ENCODE assay signal across 8 cellular contexts in the genomic region with DNA sequence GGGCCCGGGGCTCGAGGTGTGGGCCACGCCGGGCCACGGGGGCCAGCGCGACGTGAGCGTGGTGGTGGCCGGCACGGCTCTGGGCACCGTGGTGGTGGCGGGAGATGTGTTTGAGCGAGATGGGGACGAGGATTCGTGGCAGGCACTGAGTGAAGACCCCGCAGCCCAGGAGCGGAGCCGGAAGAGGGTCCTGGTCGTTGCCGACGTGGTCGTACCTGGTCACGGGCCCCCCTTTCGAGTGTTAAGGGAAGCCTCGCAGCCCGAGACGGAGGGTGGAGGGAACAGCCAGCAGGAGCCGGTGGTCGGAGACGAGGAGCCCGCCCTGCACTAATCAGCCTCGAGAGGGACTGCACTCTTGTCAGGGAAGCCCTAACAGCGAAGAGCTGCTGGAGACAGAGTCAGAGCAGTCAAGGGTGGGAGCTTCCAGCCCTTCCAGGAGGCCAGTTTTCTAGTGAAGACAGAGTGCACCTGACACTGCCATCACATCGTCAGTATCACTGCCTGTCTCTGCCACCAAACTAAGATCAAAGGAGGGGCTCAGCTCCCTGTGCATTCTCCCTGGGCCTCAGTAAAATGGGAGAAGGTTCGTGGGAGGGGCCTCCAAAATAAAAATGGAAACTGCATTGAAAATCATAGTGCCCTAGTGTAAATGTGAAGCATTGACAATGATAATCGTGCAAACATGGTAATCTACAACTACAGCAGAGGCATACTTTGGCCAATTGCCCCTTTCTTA. TPM values are rescaled to one million over a fixed set of nuclear protein-coding genes. Genes with fewer than 3 reads are reported as not detected.
DNase-seq lines count a peak whose midpoint lies in the region; ATAC-seq and TF ChIP-seq lines count a peak whose summit lies in the region.

No MANE protein-coding gene starts in this region.

- CTCF ChIA-PET in activated CD4-positive, alpha-beta memory T cell treated with anti-CD3 and anti-CD28 coated beads for 36 hours (lab: Charles Lee), result interaction anchor here (0.6 to 1.9 kb wide), 4 partner anchors 17 to 280 kb away, joined by 3 to 8 read pairs (median 4); no protein-coding TSS in a partner anchor

- POLR2A ChIA-PET in activated CD4-positive, alpha-beta memory T cell treated with anti-CD3 and anti-CD28 coated beads for 36 hours (lab: Charles Lee), result interaction anchor here (0.6 to 1.0 kb wide), 4 partner anchors 21 to 300 kb away, joined by 3 to 10 read pairs (median 4); partner anchors contain the start of genes AP4M1, LAMTOR4 and ZCWPW1

- peak overlapping the region; percentile 76 for H3K4me3 Mint-ChIP-seq in activated CD4-positive, alpha-beta memory T cell treated with anti-CD3 and anti-CD28 coated beads for 36 hours
- H3K4me3 Mint-ChIP-seq in osteocyte (ENCODE audit: unreplicated experiment), result peak overlapping the region; percentile 99

- H2AFZ ChIP-seq in fibroblast of lung (ENCODE audit: low read length), result peak overlapping the region; percentile 86

- H3F3A ChIP-seq in DOHH2 (ENCODE audit: control insufficient read depth, insufficient read depth), result peaks cover 32% of the 10 kb centered on the region

- intact Hi-C loops in activated CD4-positive, alpha-beta memory T cell treated with anti-CD3 and anti-CD28 coated beads for 36 hours (cut with micrococcal nuclease), result loop anchor here (1.0 to 5.0 kb wide), 5 partner anchors 9 to 299 kb away; partner anchors contain the start of genes AP4M1, CNPY4, LAMTOR4 and MCM7

- H3K4me1 ChIP-seq in DOHH2 (ENCODE audit: control insufficient read depth, low read length), result peaks cover 53% of the 10 kb centered on the region
- peaks cover 3% of the 10 kb centered on the region for H3K4me1 ChIP-seq in fibroblast of lung (ENCODE audit: control insufficient read depth, extremely low read depth, insufficient read depth, low read length)

- peak overlapping the region; percentile 60 for H3K27ac Mint-ChIP-seq in activated CD4-positive, alpha-beta memory T cell treated with anti-CD3 and anti-CD28 coated beads for 36 hours
- H3K27ac Mint-ChIP-seq in osteocyte (ENCODE audit: unreplicated experiment), result peak overlapping the region; percentile 58

- H3K27ac ChIP-seq in DOHH2 (ENCODE audit: low read depth, low read length), result peak overlapping the region; percentile 94
- peak overlapping the region; percentile 95 for H3K27ac ChIP-seq in fibroblast of lung (ENCODE audit: insufficient read depth, low read length)

- H3K9me3 ChIP-seq in DOHH2 (ENCODE audit: control insufficient read depth, insufficient read depth, low read length) (no peaks in the 10 kb centered on the region), fibroblast of lung (ENCODE audit: control insufficient read depth, insufficient read depth, low read depth, low read length) (no peaks in the 10 kb centered on the region)

- peaks cover 37% of the 10 kb centered on the region for H3K79me2 ChIP-seq in DOHH2 (ENCODE audit: control insufficient read depth, low read length)
- no peaks in the 10 kb centered on the region for H3K79me2 ChIP-seq in fibroblast of lung (ENCODE audit: control insufficient read depth, insufficient read depth, low read length)

- H3K27me3 ChIP-seq in DOHH2 (ENCODE audit: control insufficient read depth, low read length) (no peaks in the 10 kb centered on the region), fibroblast of lung (ENCODE audit: control insufficient read depth, insufficient read depth, low read length) (no peaks in the 10 kb centered on the region)

- H3K27me3 Mint-ChIP-seq in activated CD4-positive, alpha-beta memory T cell treated with anti-CD3 and anti-CD28 coated beads for 36 hours, result no peaks in the 10 kb centered on the region
- no peaks in the 10 kb centered on the region for H3K27me3 Mint-ChIP-seq in osteocyte (ENCODE audit: unreplicated experiment)

- H4K20me1 ChIP-seq in DOHH2 (ENCODE audit: control insufficient read depth, insufficient read depth, low read depth, low read length) (no peaks in the 10 kb centered on the region), fibroblast of lung (ENCODE audit: control insufficient read depth, extremely low read depth, insufficient read depth, low read length) (no peaks in the 10 kb centered on the region)

- TF ChIP-seq CTCF in DOHH2 (IDR thresholded peaks at IDR 0.05; ENCODE audit: low read depth, low read length, poor library complexity, severe bottlenecking) (peak; percentile 6), fibroblast of lung (conservative IDR thresholded peaks at IDR 0.05 in 1 of 2, IDR thresholded peaks at IDR 0.05 in 1 of 2; ENCODE audit: low read depth in 1 of 2, low read length in 2 of 2) (no peak), osteocyte (IDR thresholded peaks at IDR 0.05) (no peak)

- DNase-seq in HT-29 (ENCODE audit: low spot score) (peak; percentile 22), fibroblast of lung (ENCODE audit: low read depth in 2 of 2) (no peak), osteocyte (ENCODE audit: extremely low spot score, unreplicated experiment) (no peak), HCEC 1CT (no peak), cortex of kidney (lab: John Stamatoyannopoulos, UW) (no peak)
- peak; percentile 43 for DNase-seq in activated CD4-positive, alpha-beta memory T cell treated with anti-CD3 and anti-CD28 coated beads for 36 hours

- no peaks in the 10 kb centered on the region for H3K9me2 ChIP-seq in DOHH2 (replicated peaks; ENCODE audit: control insufficient read depth, low read length)

- no peak for ATAC-seq in GM21619 (IDR thresholded peaks at IDR 0.05; ENCODE audit: unreplicated experiment)

- H3K4me3 ChIP-seq in DOHH2 (ENCODE audit: low read length), result peak overlapping the region; percentile 81
- peak overlapping the region; percentile 43 to 95 (median 78) for H3K4me3 ChIP-seq in fibroblast of lung (replicated peaks in 1 of 4; ENCODE audit: control extremely low read depth in 1 of 4, insufficient read depth in 1 of 4, low read depth in 3 of 4, low read length in 4 of 4)

- peak overlapping the region; percentile 96 for H3K4me2 ChIP-seq in DOHH2 (ENCODE audit: low read length)
- H3K4me2 ChIP-seq in fibroblast of lung (ENCODE audit: extremely low read depth, insufficient read depth, low read length), result peak overlapping the region; percentile 86

- H3K9ac ChIP-seq in fibroblast of lung (ENCODE audit: insufficient read depth, low read length), result peak overlapping the region; percentile 92

- H3K36me3 Mint-ChIP-seq in activated CD4-positive, alpha-beta memory T cell treated with anti-CD3 and anti-CD28 coated beads for 36 hours, result peaks cover 6% of the 10 kb centered on the region
- no peaks in the 10 kb centered on the region for H3K36me3 Mint-ChIP-seq in osteocyte (ENCODE audit: unreplicated experiment)

- H3K9me3 Mint-ChIP-seq in activated CD4-positive, alpha-beta memory T cell treated with anti-CD3 and anti-CD28 coated beads for 36 hours, result no peaks in the 10 kb centered on the region
- no peaks in the 10 kb centered on the region for H3K9me3 Mint-ChIP-seq in osteocyte (ENCODE audit: unreplicated experiment)

- H3K36me3 ChIP-seq in DOHH2 (ENCODE audit: control insufficient read depth, low read length), result peaks cover 27% of the 10 kb centered on the region
- H3K36me3 ChIP-seq in fibroblast of lung (ENCODE audit: control insufficient read depth, insufficient read depth, low read length), result peaks cover 3% of the 10 kb centered on the region

- H3K4me1 Mint-ChIP-seq in activated CD4-positive, alpha-beta memory T cell treated with anti-CD3 and anti-CD28 coated beads for 36 hours (ENCODE audit: low read depth), result peaks cover 29% of the 10 kb centered on the region
- H3K4me1 Mint-ChIP-seq in osteocyte (ENCODE audit: unreplicated experiment), result peaks cover 29% of the 10 kb centered on the region

RNA-seq across cellular contexts. Expression of gene MBLAC1, which starts 1.3 kb away (rescaled TPM):
- total RNA-seq in HT-29 (2014; rRNA removed; shearing (Covaris generic)), result 1.3 and 2.9 TPM in 2 replicates
- 1 to 10 TPM; 2.3 to 3.4 TPM for total RNA-seq in activated CD4-positive, alpha-beta memory T cell treated with anti-CD3 and anti-CD28 coated beads for 36 hours
- total RNA-seq in fibroblast of lung (1.8 and 2.5 TPM in 2 replicates), osteocyte (2.3 TPM in 2 replicates)
- polyA plus RNA-seq in fibroblast of lung, result 0.75 and 1.1 TPM in 2 replicates
- 1.9 and 2.2 TPM in 2 replicates for polyA plus RNA-seq in fibroblast of lung (2012)
- polyA minus RNA-seq in fibroblast of lung (ENCODE audit: low replicate concordance), result not detected in 2 replicates

RNA-seq across cellular contexts. Expression of gene CNPY4, which starts 8.6 kb away (rescaled TPM):
- 2.7 and 5.5 TPM in 2 replicates for total RNA-seq in HT-29 (2014; rRNA removed; shearing (Covaris generic))
- 10 to 100 TPM; 11.9 to 12.4 TPM for total RNA-seq in activated CD4-positive, alpha-beta memory T cell treated with anti-CD3 and anti-CD28 coated beads for 36 hours
- total RNA-seq in fibroblast of lung (21.6 and 38.3 TPM in 2 replicates), osteocyte (33.6 and 36.7 TPM in 2 replicates)
- 29.1 and 40.7 TPM in 2 replicates for polyA plus RNA-seq in fibroblast of lung
- polyA plus RNA-seq in fibroblast of lung (2012), result 26.7 and 37.4 TPM in 2 replicates
- polyA minus RNA-seq in fibroblast of lung (ENCODE audit: low replicate concordance), result 3.8 and 9.9 TPM in 2 replicates

RNA-seq across cellular contexts. Expression of gene TAF6, which starts 8.9 kb away (rescaled TPM):
- 45.0 and 65.5 TPM in 2 replicates for total RNA-seq in HT-29 (2014; rRNA removed; shearing (Covaris generic))
- 10 to 100 TPM; 54.3 to 63.7 TPM for total RNA-seq in activated CD4-positive, alpha-beta memory T cell treated with anti-CD3 and anti-CD28 coated beads for 36 hours
- total RNA-seq in fibroblast of lung (33.1 and 41.5 TPM in 2 replicates), osteocyte (62.8 and 63.9 TPM in 2 replicates)
- 16.2 and 23.6 TPM in 2 replicates for polyA plus RNA-seq in fibroblast of lung
- 51.1 and 72.1 TPM in 2 replicates for polyA plus RNA-seq in fibroblast of lung (2012)
- polyA minus RNA-seq in fibroblast of lung (ENCODE audit: low replicate concordance), result 83.9 and 107 TPM in 2 replicates

RNA-seq across cellular contexts. Expression of gene LAMTOR4, which starts 20.7 kb away (rescaled TPM):
- 310 and 344 TPM in 2 replicates for total RNA-seq in HT-29 (2014; rRNA removed; shearing (Covaris generic))
- 100 to 1,000 TPM; 136 to 151 TPM for total RNA-seq in activated CD4-positive, alpha-beta memory T cell treated with anti-CD3 and anti-CD28 coated beads for 36 hours
- total RNA-seq in fibroblast of lung, result 95.0 and 110 TPM in 2 replicates
- 116 and 165 TPM in 2 replicates for polyA plus RNA-seq in fibroblast of lung
- 160 and 232 TPM in 2 replicates for polyA plus RNA-seq in fibroblast of lung (2012)
- 35.4 and 93.5 TPM in 2 replicates for polyA minus RNA-seq in fibroblast of lung (ENCODE audit: low replicate concordance)
- 111 and 123 TPM in 2 replicates for total RNA-seq in osteocyte

RNA-seq across cellular contexts. Expression of gene AP4M1, which starts 26.6 kb away (rescaled TPM):
- 36.8 and 38.1 TPM in 2 replicates for total RNA-seq in HT-29 (2014; rRNA removed; shearing (Covaris generic))
- 10 to 100 TPM; 11.3 to 12.2 TPM for total RNA-seq in activated CD4-positive, alpha-beta memory T cell treated with anti-CD3 and anti-CD28 coated beads for 36 hours
- total RNA-seq in fibroblast of lung (17.2 and 30.3 TPM in 2 replicates), osteocyte (22.0 and 27.4 TPM in 2 replicates)
- polyA plus RNA-seq in fibroblast of lung, result 19.6 and 22.1 TPM in 2 replicates
- polyA plus RNA-seq in fibroblast of lung (2012), result 16.6 and 23.8 TPM in 2 replicates
- 33.3 and 35.8 TPM in 2 replicates for polyA minus RNA-seq in fibroblast of lung (ENCODE audit: low replicate concordance)

Comparison
In these comparisons a context has a peak if more than half of its experiments do, and no peak if none do; other contexts are left out.
1. DNase-seq: peak in HT-29 (single experiment) and activated CD4-positive, alpha-beta memory T cell treated with anti-CD3 and anti-CD28 coated beads for 36 hours (single experiment); none in fibroblast of lung (0 of 2), osteocyte (single experiment), HCEC 1CT (single experiment) and cortex of kidney (single experiment).